Comparison of ENCODE assay signal across 24 cellular contexts in the genomic region with DNA sequence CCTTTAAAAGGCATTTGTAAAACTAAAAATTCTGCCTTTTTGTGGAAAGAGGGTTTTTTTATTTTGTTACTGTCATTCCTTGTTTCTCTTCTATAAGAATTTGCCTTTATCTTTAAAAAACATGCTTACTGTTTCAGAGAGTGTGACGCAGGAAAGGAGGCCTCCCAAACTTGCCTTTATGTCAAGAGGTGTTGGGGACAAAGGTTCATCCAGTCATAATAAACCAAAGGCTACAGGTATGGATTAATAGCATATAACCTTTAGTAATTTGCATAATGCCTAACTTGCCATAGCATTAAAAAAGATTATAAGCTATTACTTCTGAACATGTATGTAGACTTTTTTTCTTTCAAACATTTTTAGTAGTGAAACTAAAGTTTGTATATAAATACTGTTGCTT.
"Had no signal": no experiment of that assay in that cellular context is flagged by ENCODE, and none has a peak within 500 bp of the region (broad histone marks: within the 10 kb centered on the region; RNA-seq: fewer than 3 reads in every experiment).

No MANE protein-coding gene starts in this region.

- H3K27me3 Mint-ChIP-seq: activated CD4-positive, alpha-beta T cell treated with anti-CD3 and anti-CD28 coated beads, Interleukin-2, amount 10 ng/mL, durations not matched to agents 24 days and 14 days; activated CD8-positive, alpha-beta memory T cell treated with anti-CD3 and anti-CD28 coated beads, Interleukin-2, amount 10 ng/mL, durations not matched to agents 7 days and 5 days; activated naive CD4-positive, alpha-beta T cell treated with anti-CD3 and anti-CD28 coated beads, Interleukin-2, amount 10 ng/mL, durations not matched to agents 7 days and 5 days; activated T-helper 17 cell treated with anti-CD3 and anti-CD28 coated beads, Interleukin-2, amount 50 U/mL, for 72 hours had no signal

- H3K36me3 ChIP-seq: colonic mucosa had no signal

- H3K9me3 Mint-ChIP-seq: activated naive CD4-positive, alpha-beta T cell treated with anti-CD3 and anti-CD28 coated beads, Interleukin-2, amount 10 ng/mL, durations not matched to agents 7 days and 5 days; activated T-helper 17 cell treated with anti-CD3 and anti-CD28 coated beads, Interleukin-2, amount 50 U/mL, for 72 hours; T-helper 1 cell treated with Interleukin-12 subunit alpha and Interleukin-12 subunit beta and Interleukin-4 antibody, amounts not matched to agents 30 μg/mL and 1 μg/mL, for 36 hours had no signal

- H3K27ac Mint-ChIP-seq: activated CD4-positive, alpha-beta T cell treated with anti-CD3 and anti-CD28 coated beads, Interleukin-2, amount 10 ng/mL, durations not matched to agents 24 days and 14 days; activated CD8-positive, alpha-beta memory T cell treated with anti-CD3 and anti-CD28 coated beads, Interleukin-2, amount 10 ng/mL, durations not matched to agents 7 days and 5 days; activated naive CD4-positive, alpha-beta T cell treated with anti-CD3 and anti-CD28 coated beads, Interleukin-2, amount 10 ng/mL, durations not matched to agents 7 days and 5 days; T-helper 1 cell treated with Interleukin-12 subunit alpha and Interleukin-12 subunit beta and Interleukin-4 antibody, amounts not matched to agents 30 μg/mL and 1 μg/mL, for 36 hours; WTC11 had no signal

- DNase-seq: activated CD4-positive, alpha-beta T cell treated with anti-CD3 and anti-CD28 coated beads, Interleukin-2, amount 10 ng/mL, durations not matched to agents 24 days and 14 days; activated CD4-positive, alpha-beta T cell treated with anti-CD3 and anti-CD28 coated beads, Interleukin-2, amount 50 U/mL, for 48 hours; activated CD4-positive, CD25-positive, alpha-beta regulatory T cell treated with anti-CD3 and anti-CD28 coated beads, Interleukin-2, amount 50 U/mL, for 72 hours; activated CD8-positive, alpha-beta memory T cell treated with anti-CD3 and anti-CD28 coated beads, Interleukin-2, amount 10 ng/mL, durations not matched to agents 7 days and 5 days; activated gamma-delta T cell; activated naive CD4-positive, alpha-beta T cell treated with anti-CD3 and anti-CD28 coated beads, Interleukin-2, amount 10 ng/mL, durations not matched to agents 7 days and 5 days; activated T-cell treated with anti-CD3 and anti-CD28 coated beads, Interleukin-2, amount 50 U/mL, for 48 hours; brain microvascular endothelial cell; cerebellar nuclear complex; colonic mucosa; Kasumi-1; NCI-H1105 treated with DMSO at 0.1 percent for 48 hours; NCI-H1436 treated with DMSO at 0.1 percent for 48 hours; NCI-H187; NCI-H2081; NCI-H446; NCI-H524; PC-3; SHP77; T-helper 9 cell had no signal

- H3K4me1 Mint-ChIP-seq: WTC11 had no signal

- H3K27me3 ChIP-seq: brain microvascular endothelial cell, colonic mucosa had no signal

- H3K36me3 Mint-ChIP-seq: WTC11 had no signal

- ATAC-seq: activated CD8-positive, alpha-beta memory T cell treated with anti-CD3 and anti-CD28 coated beads, Interleukin-2, amount 10 ng/mL, durations not matched to agents 7 days and 5 days; activated T-helper 17 cell treated with anti-CD3 and anti-CD28 coated beads, Interleukin-2, amount 50 U/mL, for 72 hours; PC-3; WTC11 had no signal

- FAIRE-seq: RCC 7860 had no signal

- H3K4me1 ChIP-seq: colonic mucosa had no signal

- H3K4me3 Mint-ChIP-seq: activated CD4-positive, alpha-beta T cell treated with anti-CD3 and anti-CD28 coated beads, Interleukin-2, amount 10 ng/mL, durations not matched to agents 24 days and 14 days; activated CD8-positive, alpha-beta memory T cell treated with anti-CD3 and anti-CD28 coated beads, Interleukin-2, amount 10 ng/mL, durations not matched to agents 7 days and 5 days; activated naive CD4-positive, alpha-beta T cell treated with anti-CD3 and anti-CD28 coated beads, Interleukin-2, amount 10 ng/mL, durations not matched to agents 7 days and 5 days; T-helper 1 cell treated with Interleukin-12 subunit alpha and Interleukin-12 subunit beta and Interleukin-4 antibody, amounts not matched to agents 30 μg/mL and 1 μg/mL, for 36 hours; WTC11 had no signal

- H3K4me3 ChIP-seq: colonic mucosa had no signal

- H3K27ac ChIP-seq: brain microvascular endothelial cell, colonic mucosa had no signal

- H3K9me3 ChIP-seq: colonic mucosa had no signal
